ENCODE assay signal across 30 cellular contexts in the genomic region with DNA sequence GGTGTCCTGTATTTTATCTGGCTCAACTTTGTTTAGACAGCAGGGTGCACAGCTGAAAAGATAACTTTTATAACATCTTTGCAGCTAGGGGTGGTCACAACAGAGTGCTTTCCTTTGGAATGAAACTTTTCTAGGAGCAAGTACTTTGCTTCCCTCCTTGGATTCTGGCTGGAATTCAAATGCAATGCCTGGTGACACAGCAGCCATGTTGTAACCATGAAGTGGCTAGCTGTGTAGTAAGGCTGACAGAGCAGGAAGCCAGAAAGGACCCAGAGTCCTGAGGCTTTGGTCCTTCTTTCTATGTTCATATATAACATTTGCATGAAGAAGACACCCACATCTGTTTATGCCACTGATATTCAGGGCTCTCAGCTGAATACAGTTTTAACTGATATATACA.
"Had no signal": no experiment of that assay in that cellular context is flagged by ENCODE, and none has a peak within 500 bp of the region (broad histone marks: within the 10 kb centered on the region; RNA-seq: fewer than 3 reads in every experiment).

No MANE protein-coding gene starts in this region.

- H3K27me3 Mint-ChIP-seq: activated CD4-positive, alpha-beta memory T cell treated with anti-CD3 and anti-CD28 coated beads, Interleukin-2, amount 10 ng/mL, durations not matched to agents 7 days and 5 days; activated CD4-positive, alpha-beta T cell treated with anti-CD3 and anti-CD28 coated beads, Interleukin-2, amount 10 ng/mL, durations not matched to agents 7 days and 5 days; activated naive CD4-positive, alpha-beta T cell treated with anti-CD3 and anti-CD28 coated beads, Interleukin-2, amount 50 U/mL, for 24 hours; activated naive CD8-positive, alpha-beta T cell treated with anti-CD3 and anti-CD28 coated beads for 36 hours; activated naive CD8-positive, alpha-beta T cell treated with anti-CD3 and anti-CD28 coated beads, Interleukin-2, amount 50 U/mL, for 24 hours; activated T-cell treated with anti-CD3 and anti-CD28 coated beads, Interleukin-2, amount 50 U/mL, for 24 hours; T-helper 17 cell had no signal

- H3K27ac ChIP-seq: adrenal gland, body of pancreas, colonic mucosa, dorsolateral prefrontal cortex, foreskin keratinocyte, gastrocnemius medialis had no signal

- H3K4me1 Mint-ChIP-seq: activated naive CD4-positive, alpha-beta T cell treated with anti-CD3 and anti-CD28 coated beads, Interleukin-2, amount 50 U/mL, for 24 hours; endodermal cell had no signal

- H3K9me3 ChIP-seq: adrenal gland, body of pancreas, colonic mucosa, gastrocnemius medialis had no signal

- H3K27ac Mint-ChIP-seq: activated CD4-positive, alpha-beta memory T cell treated with anti-CD3 and anti-CD28 coated beads, Interleukin-2, amount 10 ng/mL, durations not matched to agents 7 days and 5 days; activated CD4-positive, alpha-beta T cell treated with anti-CD3 and anti-CD28 coated beads, Interleukin-2, amount 10 ng/mL, durations not matched to agents 7 days and 5 days; activated naive CD4-positive, alpha-beta T cell treated with anti-CD3 and anti-CD28 coated beads for 36 hours; activated naive CD4-positive, alpha-beta T cell treated with anti-CD3 and anti-CD28 coated beads, Interleukin-2, amount 50 U/mL, for 24 hours; activated naive CD8-positive, alpha-beta T cell treated with anti-CD3 and anti-CD28 coated beads for 36 hours; activated naive CD8-positive, alpha-beta T cell treated with anti-CD3 and anti-CD28 coated beads, Interleukin-2, amount 50 U/mL, for 24 hours; activated T-cell treated with anti-CD3 and anti-CD28 coated beads, Interleukin-2, amount 50 U/mL, for 24 hours; activated T-helper 2 cell treated with anti-CD3 and anti-CD28 coated beads, Interferon-gamma antibody, Interleukin-2, Interleukin-4, amounts not matched to agents 10 μg/mL and 5 μg/mL and 100 μg/mL, durations not matched to agents 14 hours and 24 hours and 36 hours; T-helper 2 cell treated with Interferon-gamma antibody and Interleukin-4, amounts not matched to agents 5 μg/mL and 100 μg/mL, for 36 hours had no signal

- H3K4me3 Mint-ChIP-seq: activated CD4-positive, alpha-beta memory T cell treated with anti-CD3 and anti-CD28 coated beads, Interleukin-2, amount 10 ng/mL, durations not matched to agents 7 days and 5 days; activated CD4-positive, alpha-beta T cell treated with anti-CD3 and anti-CD28 coated beads, Interleukin-2, amount 10 ng/mL, durations not matched to agents 7 days and 5 days; activated naive CD4-positive, alpha-beta T cell treated with anti-CD3 and anti-CD28 coated beads for 36 hours; activated naive CD4-positive, alpha-beta T cell treated with anti-CD3 and anti-CD28 coated beads, Interleukin-2, amount 50 U/mL, for 24 hours; activated naive CD8-positive, alpha-beta T cell treated with anti-CD3 and anti-CD28 coated beads for 36 hours; activated naive CD8-positive, alpha-beta T cell treated with anti-CD3 and anti-CD28 coated beads, Interleukin-2, amount 50 U/mL, for 24 hours; activated T-cell treated with anti-CD3 and anti-CD28 coated beads, Interleukin-2, amount 50 U/mL, for 24 hours; endodermal cell; T-helper 17 cell; T-helper 2 cell treated with Interferon-gamma antibody and Interleukin-4, amounts not matched to agents 5 μg/mL and 100 μg/mL, for 36 hours had no signal

- ATAC-seq: activated naive CD8-positive, alpha-beta T cell treated with anti-CD3 and anti-CD28 coated beads, Interleukin-2, amount 50 U/mL, for 24 hours; body of pancreas; esophagus mucosa; foreskin keratinocyte; gastrocnemius medialis; heart left ventricle; T-helper 17 cell had no signal

- H3K4me3 ChIP-seq: adrenal gland, body of pancreas, colonic mucosa, dorsolateral prefrontal cortex, gastrocnemius medialis, heart left ventricle had no signal

- H3K27me3 ChIP-seq: adrenal gland, body of pancreas, colonic mucosa, dorsolateral prefrontal cortex, foreskin keratinocyte, gastrocnemius medialis, heart left ventricle had no signal

- DNase-seq: activated CD4-positive, alpha-beta memory T cell treated with anti-CD3 and anti-CD28 coated beads, Interleukin-2, amount 10 ng/mL, durations not matched to agents 7 days and 5 days; activated CD4-positive, alpha-beta T cell treated with anti-CD3 and anti-CD28 coated beads for 1 hour; activated CD4-positive, alpha-beta T cell treated with anti-CD3 and anti-CD28 coated beads for 4 hours; activated CD4-positive, alpha-beta T cell treated with anti-CD3 and anti-CD28 coated beads, Interleukin-2, amount 10 ng/mL, durations not matched to agents 7 days and 5 days; activated CD4-positive, alpha-beta T cell treated with anti-CD3 and anti-CD28 coated beads, Interleukin-2, amount 50 U/mL, for 4 hours; activated CD8-positive, alpha-beta memory T cell treated with anti-CD3 and anti-CD28 coated beads, Interleukin-2, amount 50 U/mL, for 48 hours; activated effector memory CD4-positive, alpha-beta T cell treated with anti-CD3 and anti-CD28 coated beads, Interleukin-2, amount 50 U/mL, for 16 hours; activated naive CD4-positive, alpha-beta T cell treated with anti-CD3 and anti-CD28 coated beads for 36 hours; activated naive CD8-positive, alpha-beta T cell treated with anti-CD3 and anti-CD28 coated beads for 36 hours; activated naive CD8-positive, alpha-beta T cell treated with anti-CD3 and anti-CD28 coated beads, Interleukin-2, amount 50 U/mL, for 24 hours; activated T-cell treated with anti-CD3 and anti-CD28 coated beads for 4 hours; activated T-cell treated with anti-CD3 and anti-CD28 coated beads, Interleukin-2, amount 50 U/mL, for 24 hours; amygdala; aorta; colonic mucosa; dorsolateral prefrontal cortex; effector memory CD4-positive, alpha-beta T cell; endodermal cell; foreskin keratinocyte; gastrocnemius medialis; heart left ventricle; T-helper 1 cell; T-helper 17 cell; T1000 had no signal

- H3K9me3 Mint-ChIP-seq: activated CD4-positive, alpha-beta memory T cell treated with anti-CD3 and anti-CD28 coated beads, Interleukin-2, amount 10 ng/mL, durations not matched to agents 7 days and 5 days; activated CD4-positive, alpha-beta T cell treated with anti-CD3 and anti-CD28 coated beads, Interleukin-2, amount 10 ng/mL, durations not matched to agents 7 days and 5 days; activated naive CD4-positive, alpha-beta T cell treated with anti-CD3 and anti-CD28 coated beads for 36 hours; activated naive CD4-positive, alpha-beta T cell treated with anti-CD3 and anti-CD28 coated beads, Interleukin-2, amount 50 U/mL, for 24 hours; activated naive CD8-positive, alpha-beta T cell treated with anti-CD3 and anti-CD28 coated beads, Interleukin-2, amount 50 U/mL, for 24 hours; activated T-helper 2 cell treated with anti-CD3 and anti-CD28 coated beads, Interferon-gamma antibody, Interleukin-2, Interleukin-4, amounts not matched to agents 10 μg/mL and 5 μg/mL and 100 μg/mL, durations not matched to agents 14 hours and 24 hours and 36 hours; endodermal cell; T-helper 2 cell treated with Interferon-gamma antibody and Interleukin-4, amounts not matched to agents 5 μg/mL and 100 μg/mL, for 36 hours had no signal
